Comparison of ENCODE assay signal across 16 cellular contexts in genomic region chr15:73002509-73002908, GRCh38. TPM values are rescaled to one million over a fixed set of nuclear protein-coding genes. Genes with fewer than 3 reads are reported as not detected.
DNase-seq lines count a peak whose midpoint lies in the region; ATAC-seq and TF ChIP-seq lines count a peak whose summit lies in the region.
"Had no signal": no experiment of that assay in that cellular context is flagged by ENCODE, and none has a peak within 500 bp of the region (broad histone marks: within the 10 kb centered on the region; RNA-seq: fewer than 3 reads in every experiment).

No MANE protein-coding gene starts in this region.

- no peak for ATAC-seq in CD8-positive, alpha-beta T cell
- ATAC-seq: left colon, sciatic nerve had no signal

- H3K4me3 ChIP-seq in CD8-positive, alpha-beta T cell (ENCODE audit: low read depth, low read length): no peak overlapping the region
- H3K4me3 ChIP-seq: cardiac muscle cell, esophagus squamous epithelium had no signal

- no peaks in the 10 kb centered on the region for H3K4me1 Mint-ChIP-seq in CD8-positive, alpha-beta T cell (ENCODE audit: low read depth)

- H3K9me3 Mint-ChIP-seq in CD8-positive, alpha-beta T cell: no peaks in the 10 kb centered on the region
- H3K9me3 Mint-ChIP-seq: activated naive CD4-positive, alpha-beta T cell treated with anti-CD3 and anti-CD28 coated beads, Interleukin-2, amount 50 U/mL, for 72 hours had no signal

- POLR2A ChIA-PET in CD8-positive, alpha-beta T cell (lab: Charles Lee): no interaction called here

- peaks cover 4% of the 10 kb centered on the region for H3K27me3 ChIP-seq in CD8-positive, alpha-beta T cell (ENCODE audit: insufficient read depth, low read length)
- H3K27me3 ChIP-seq: cardiac muscle cell had no signal

- intact Hi-C loops in CD8-positive, alpha-beta T cell (cut with DNase I, micrococcal nuclease): no loop called here

- no peaks in the 10 kb centered on the region for H3K36me3 ChIP-seq in CD8-positive, alpha-beta T cell (ENCODE audit: insufficient read depth, low read length)
- H3K36me3 ChIP-seq: cardiac muscle cell, esophagus squamous epithelium had no signal

- CTCF ChIA-PET in CD8-positive, alpha-beta T cell (lab: Charles Lee): no interaction called here

- no peak overlapping the region for H3K27ac ChIP-seq in CD8-positive, alpha-beta T cell (ENCODE audit: low read depth, low read length)
- H3K27ac ChIP-seq: cardiac muscle cell, esophagus squamous epithelium had no signal

- in situ Hi-C loops in ACHN (cut with HindIII; ENCODE audit: low pct_ligation_motif_present, low pct_unique_long_range_greater_than_20kb, low sequenced_read_pairs): no loop called here

- DNase-seq in AG08396 (ENCODE audit: low spot score): peak; percentile 65
- peak; percentile 37 for DNase-seq in H4 (ENCODE audit: low spot score)
- peak; percentile 35 for DNase-seq in amniotic epithelial cell (ENCODE audit: low read depth)
- peak; percentile 39 for DNase-seq in kidney tubule cell (ENCODE audit: low spot score)
- no peak for DNase-seq in CD8-positive, alpha-beta T cell
- DNase-seq in DMS79 treated with DMSO at 0.1 percent for 48 hours (lab: John Stamatoyannopoulos, UW): no peak
- DNase-seq in ACHN: no peak
- DNase-seq in SHP77 treated with DMSO at 0.1 percent for 48 hours (lab: John Stamatoyannopoulos, UW): no peak
- DNase-seq: activated CD4-positive, alpha-beta T cell treated with anti-CD3 and anti-CD28 coated beads, Interleukin-2, amount 50 U/mL, for 4 hours; esophagus squamous epithelium; left colon; NCI-H1436 treated with DMSO at 0.1 percent for 48 hours; stimulated activated CD4-positive, alpha-beta T cell treated with anti-CD3 and anti-CD28 coated beads, Interleukin-2, amount 100 ng/mL, for 48 hours had no signal

- H3K27me3 Mint-ChIP-seq in CD8-positive, alpha-beta T cell (ENCODE audit: low read depth): peaks cover 25% of the 10 kb centered on the region

- H3K36me3 Mint-ChIP-seq in CD8-positive, alpha-beta T cell: no peaks in the 10 kb centered on the region
- H3K36me3 Mint-ChIP-seq: activated naive CD4-positive, alpha-beta T cell treated with anti-CD3 and anti-CD28 coated beads, Interleukin-2, amount 50 U/mL, for 72 hours had no signal

- no peaks in the 10 kb centered on the region for H3K9me3 ChIP-seq in CD8-positive, alpha-beta T cell (ENCODE audit: low read length)
- H3K9me3 ChIP-seq: esophagus squamous epithelium had no signal

- no peak for TF ChIP-seq CTCF in CD8-positive, alpha-beta T cell (IDR thresholded peaks at IDR 0.05)

- H3K4me1 ChIP-seq in CD8-positive, alpha-beta T cell (ENCODE audit: insufficient read depth, low read length): no peaks in the 10 kb centered on the region

- H3K27ac Mint-ChIP-seq in CD8-positive, alpha-beta T cell: no peak overlapping the region
- H3K27ac Mint-ChIP-seq: activated naive CD4-positive, alpha-beta T cell treated with anti-CD3 and anti-CD28 coated beads, Interleukin-2, amount 50 U/mL, for 72 hours had no signal

- no peak overlapping the region for H3K4me3 Mint-ChIP-seq in CD8-positive, alpha-beta T cell

RNA-seq across cellular contexts. Expression of gene NEO1, which starts 49.8 kb away (rescaled TPM):
- total RNA-seq in H4 (2014; rRNA removed; shearing (Covaris generic)): 40.2 and 47.7 TPM in 2 replicates
- total RNA-seq in CD8-positive, alpha-beta T cell: 1 to 10 TPM; 3.0 to 3.3 TPM

Comparison
In these comparisons a context has a peak if more than half of its experiments do, and no peak if none do; other contexts are left out.
1. DNase-seq: peak in AG08396 (single experiment), H4 (single experiment), amniotic epithelial cell (single experiment) and kidney tubule cell (single experiment); none in CD8-positive, alpha-beta T cell (0 of 7), DMS79 treated with DMSO at 0.1 percent for 48 hours (single experiment), ACHN (single experiment) and SHP77 treated with DMSO at 0.1 percent for 48 hours (single experiment).